21 cellular contexts compared by ENCODE assay signal in the genomic region with DNA sequence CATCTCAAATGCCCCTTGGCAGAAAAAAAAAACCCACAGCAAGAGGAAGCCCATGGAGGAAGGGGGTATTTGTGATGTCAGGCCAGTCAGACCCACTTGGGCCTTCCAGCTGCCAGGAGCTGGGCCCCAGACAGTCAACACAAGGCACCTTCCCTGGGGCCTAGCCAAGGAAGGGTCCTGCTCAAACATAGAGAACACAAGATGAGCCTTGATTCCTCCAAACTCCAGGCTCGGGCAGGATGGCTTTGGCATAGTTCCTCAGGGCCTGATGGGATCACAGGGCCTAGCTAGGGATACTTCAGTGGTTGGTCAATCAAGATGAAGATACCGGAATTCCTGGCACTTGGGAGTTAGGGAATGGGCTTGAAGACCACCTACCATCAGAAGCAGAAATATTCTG.
"Had no signal": no experiment of that assay in that cellular context is flagged by ENCODE, and none has a peak within 500 bp of the region (broad histone marks: within the 10 kb centered on the region; RNA-seq: fewer than 3 reads in every experiment).

No MANE protein-coding gene starts in this region.

- H3K4me3 ChIP-seq: lung, ovary, prostate gland, testis, uterus had no signal

- H3K36me3 ChIP-seq: ovary, prostate gland, uterus had no signal

- H3K27ac Mint-ChIP-seq: activated CD4-positive, alpha-beta T cell treated with anti-CD3 and anti-CD28 coated beads, Interleukin-2, amount 10 ng/mL, durations not matched to agents 7 days and 5 days; activated naive CD4-positive, alpha-beta T cell treated with anti-CD3 and anti-CD28 coated beads, Interleukin-2, amount 10 ng/mL, durations not matched to agents 7 days and 5 days; brain; mesothelial cell of epicardium had no signal

- H3K4me1 ChIP-seq: foreskin keratinocyte, prostate gland, uterus had no signal

- H3K27ac ChIP-seq: foreskin keratinocyte, neutrophil, ovary, prostate gland, uterus had no signal

- H3K27me3 ChIP-seq: foreskin keratinocyte, neutrophil, ovary, testis, uterus had no signal

- H3K4me3 Mint-ChIP-seq: activated CD4-positive, alpha-beta T cell treated with anti-CD3 and anti-CD28 coated beads, Interleukin-2, amount 10 ng/mL, durations not matched to agents 7 days and 5 days; activated naive CD4-positive, alpha-beta T cell treated with anti-CD3 and anti-CD28 coated beads, Interleukin-2, amount 10 ng/mL, durations not matched to agents 7 days and 5 days; activated T-cell treated with anti-CD3 and anti-CD28 coated beads, Interleukin-2, amount 50 U/mL, for 4 hours; brain; mesothelial cell of epicardium; natural killer cell had no signal

- H3K27me3 Mint-ChIP-seq: activated CD4-positive, alpha-beta T cell treated with anti-CD3 and anti-CD28 coated beads, Interleukin-2, amount 10 ng/mL, durations not matched to agents 7 days and 5 days; activated naive CD4-positive, alpha-beta T cell treated with anti-CD3 and anti-CD28 coated beads, Interleukin-2, amount 10 ng/mL, durations not matched to agents 7 days and 5 days had no signal

- ATAC-seq: activated T-cell treated with anti-CD3 and anti-CD28 coated beads, Interleukin-2, amount 50 U/mL, for 4 hours; foreskin keratinocyte; left lobe of liver; natural killer cell had no signal

- DNase-seq: activated CD4-positive, alpha-beta T cell treated with anti-CD3 and anti-CD28 coated beads, Interleukin-2, amount 10 ng/mL, durations not matched to agents 7 days and 5 days; activated CD4-positive, CD25-positive, alpha-beta regulatory T cell treated with anti-CD3 and anti-CD28 coated beads, Interleukin-2, amount 50 U/mL, for 72 hours; activated effector memory CD4-positive, alpha-beta T cell treated with Interleukin-2 at 50 U/mL for 16 hours; activated naive CD4-positive, alpha-beta T cell treated with anti-CD3 and anti-CD28 coated beads, Interleukin-2, amount 10 ng/mL, durations not matched to agents 7 days and 5 days; activated T-cell treated with anti-CD3 and anti-CD28 coated beads, Interleukin-2, amount 50 U/mL, for 4 hours; aorta; dermis blood vessel endothelial cell; effector CD8-positive, alpha-beta T cell; foreskin keratinocyte; natural killer cell; stimulated activated CD4-positive, alpha-beta T cell treated with anti-CD3 and anti-CD28 coated beads, Interleukin-4, amount 100 ng/mL, for 24 hours; testis; trophoblast cell; uterus had no signal

- H3K4me1 Mint-ChIP-seq: activated CD4-positive, alpha-beta T cell treated with anti-CD3 and anti-CD28 coated beads, Interleukin-2, amount 10 ng/mL, durations not matched to agents 7 days and 5 days; activated naive CD4-positive, alpha-beta T cell treated with anti-CD3 and anti-CD28 coated beads, Interleukin-2, amount 10 ng/mL, durations not matched to agents 7 days and 5 days had no signal

- H3K9me3 ChIP-seq: neutrophil, ovary, prostate gland, testis, uterus had no signal

- H3K9me3 Mint-ChIP-seq: activated CD4-positive, alpha-beta T cell treated with anti-CD3 and anti-CD28 coated beads, Interleukin-2, amount 10 ng/mL, durations not matched to agents 7 days and 5 days; activated naive CD4-positive, alpha-beta T cell treated with anti-CD3 and anti-CD28 coated beads, Interleukin-2, amount 10 ng/mL, durations not matched to agents 7 days and 5 days; activated T-cell treated with anti-CD3 and anti-CD28 coated beads, Interleukin-2, amount 50 U/mL, for 4 hours; natural killer cell had no signal
